6 cellular contexts compared by ENCODE assay signal in genomic region chr12:132589856-132590255, GRCh38. TPM values are rescaled to one million over a fixed set of nuclear protein-coding genes. Genes with fewer than 3 reads are reported as not detected.
"Had no signal": no experiment of that assay in that cellular context is flagged by ENCODE, and none has a peak within 500 bp of the region (broad histone marks: within the 10 kb centered on the region; RNA-seq: fewer than 3 reads in every experiment).

No MANE protein-coding gene starts in this region.

- DNase-seq: H9, HCEC 1CT, IMR-90 had no signal

- H2AFZ ChIP-seq: GM23338 had no signal

- ATAC-seq: GM23338 had no signal

- H3K4me2 ChIP-seq: GM23338 had no signal

- H3K4me3 ChIP-seq: GM23338 had no signal

RNA-seq across cellular contexts. Expression of gene LRCOL1, which starts 20.5 kb away (rescaled TPM):
- total RNA-seq: H1, H9, HT-29, IMR-90 had no signal
- polyA plus RNA-seq: GM23338, H1 had no signal

RNA-seq across cellular contexts. Expression of gene P2RX2, which starts 28.7 kb away (rescaled TPM):
- total RNA-seq: HT-29, IMR-90 had no signal
- polyA plus RNA-seq: IMR-90 had no signal
